ENCODE assay signal across 19 cellular contexts in the genomic region with DNA sequence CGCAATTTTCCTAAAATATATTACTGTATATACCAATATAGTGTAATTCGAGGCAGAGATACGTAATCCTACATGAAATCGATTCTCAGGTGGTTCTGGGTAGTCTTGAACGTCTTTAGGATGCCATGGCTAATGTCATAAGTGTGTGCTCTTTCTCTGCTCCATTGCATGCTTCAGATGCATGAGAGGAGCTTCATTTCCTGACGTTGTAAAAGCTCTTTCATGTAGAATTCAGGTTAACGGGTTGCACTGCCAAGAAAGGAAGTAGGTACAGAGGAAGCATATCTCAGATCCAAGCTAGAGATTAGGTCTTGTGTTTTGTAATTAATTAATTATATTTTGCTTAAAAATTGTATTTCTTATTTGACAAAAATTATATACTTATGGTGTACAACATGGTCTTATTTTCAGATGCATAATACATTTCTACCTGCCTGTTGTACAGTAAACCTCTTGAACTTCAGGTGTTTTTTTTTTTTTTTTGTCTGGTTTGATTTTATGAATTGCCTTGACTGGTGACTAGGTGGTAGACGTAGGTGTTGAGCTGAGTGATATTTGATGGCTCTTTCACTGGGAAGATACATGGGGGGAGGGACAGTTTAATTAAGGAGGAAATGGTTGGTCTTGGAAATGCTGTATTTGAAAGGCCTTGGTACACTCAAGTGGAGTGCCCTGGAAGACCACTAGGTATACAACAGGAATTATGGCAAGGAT.
DNase-seq lines count a peak whose midpoint lies in the region; ATAC-seq lines count a peak whose summit lies in the region.
"Had no signal": no experiment of that assay in that cellular context is flagged by ENCODE, and none has a peak within 500 bp of the region (broad histone marks: within the 10 kb centered on the region; RNA-seq: fewer than 3 reads in every experiment).

No MANE protein-coding gene starts in this region.

- H3K9me3 Mint-ChIP-seq in stimulated activated naive CD8-positive, alpha-beta T cell treated with anti-CD3 and anti-CD28 coated beads, Interleukin-15, Interleukin-2, amounts not matched to agents 100 ng/mL and 50 ng/mL, for 24 hours = no peaks in the 10 kb centered on the region
- H3K9me3 Mint-ChIP-seq in T-helper 2 cell treated with Interferon-gamma antibody and Interleukin-4, amounts not matched to agents 5 μg/mL and 100 μg/mL, for 36 hours = no peaks in the 10 kb centered on the region
- H3K9me3 Mint-ChIP-seq in effector memory CD8-positive, alpha-beta T cell = no peaks in the 10 kb centered on the region

- ATAC-seq in stimulated activated naive CD8-positive, alpha-beta T cell treated with anti-CD3 and anti-CD28 coated beads, Interleukin-15, Interleukin-2, amounts not matched to agents 100 U/mL and 50 U/mL, for 24 hours = no peak
- ATAC-seq in effector memory CD8-positive, alpha-beta T cell (replicated peaks) = peak; percentile 93
- ATAC-seq: sciatic nerve had no signal

- no peaks in the 10 kb centered on the region for H3K27me3 Mint-ChIP-seq in stimulated activated naive CD8-positive, alpha-beta T cell treated with anti-CD3 and anti-CD28 coated beads, Interleukin-15, Interleukin-2, amounts not matched to agents 100 ng/mL and 50 ng/mL, for 24 hours
- H3K27me3 Mint-ChIP-seq in T-helper 2 cell treated with Interferon-gamma antibody and Interleukin-4, amounts not matched to agents 5 μg/mL and 100 μg/mL, for 36 hours (ENCODE audit: low read depth) = no peaks in the 10 kb centered on the region
- H3K27me3 Mint-ChIP-seq in effector memory CD8-positive, alpha-beta T cell = no peaks in the 10 kb centered on the region

- peaks cover 96% of the 10 kb centered on the region for H3K36me3 Mint-ChIP-seq in stimulated activated naive CD8-positive, alpha-beta T cell treated with anti-CD3 and anti-CD28 coated beads, Interleukin-15, Interleukin-2, amounts not matched to agents 100 ng/mL and 50 ng/mL, for 24 hours (ENCODE audit: low read depth)
- peaks cover 87% of the 10 kb centered on the region for H3K36me3 Mint-ChIP-seq in T-helper 2 cell treated with Interferon-gamma antibody and Interleukin-4, amounts not matched to agents 5 μg/mL and 100 μg/mL, for 36 hours (ENCODE audit: low read depth)
- peaks cover 89% of the 10 kb centered on the region for H3K36me3 Mint-ChIP-seq in effector memory CD8-positive, alpha-beta T cell (ENCODE audit: insufficient read depth)

- H3K27ac Mint-ChIP-seq in stimulated activated naive CD8-positive, alpha-beta T cell treated with anti-CD3 and anti-CD28 coated beads, Interleukin-15, Interleukin-2, amounts not matched to agents 100 ng/mL and 50 ng/mL, for 24 hours = peak overlapping the region; percentile 70
- peak overlapping the region; percentile 90 for H3K27ac Mint-ChIP-seq in T-helper 2 cell treated with Interferon-gamma antibody and Interleukin-4, amounts not matched to agents 5 μg/mL and 100 μg/mL, for 36 hours
- peak overlapping the region; percentile 79 to 91 for H3K27ac Mint-ChIP-seq in effector memory CD8-positive, alpha-beta T cell

- H3K4me3 Mint-ChIP-seq in stimulated activated naive CD8-positive, alpha-beta T cell treated with anti-CD3 and anti-CD28 coated beads, Interleukin-15, Interleukin-2, amounts not matched to agents 100 ng/mL and 50 ng/mL, for 24 hours = peak overlapping the region; percentile 9
- H3K4me3 Mint-ChIP-seq in T-helper 2 cell treated with Interferon-gamma antibody and Interleukin-4, amounts not matched to agents 5 μg/mL and 100 μg/mL, for 36 hours = peak overlapping the region; percentile 73
- peak overlapping the region; percentile 40 to 49 for H3K4me3 Mint-ChIP-seq in effector memory CD8-positive, alpha-beta T cell

- DNase-seq in stimulated activated naive CD8-positive, alpha-beta T cell treated with anti-CD3 and anti-CD28 coated beads, Interleukin-15, Interleukin-2, amounts not matched to agents 100 U/mL and 50 U/mL, for 24 hours = no peak
- DNase-seq in T-helper 2 cell treated with Interferon-gamma antibody and Interleukin-4, amounts not matched to agents 5 μg/mL and 100 μg/mL, for 36 hours (ENCODE audit: low spot score) = no peak
- DNase-seq in effector memory CD8-positive, alpha-beta T cell = no peak
- no peak for DNase-seq in DMS114 treated with DMSO at 0.1 percent for 48 hours (lab: John Stamatoyannopoulos, UW; ENCODE audit: unreplicated experiment)
- no peak for DNase-seq in NOMO-1 treated with dmso at 0.1 percent for 144 hours (lab: John Stamatoyannopoulos, UW; ENCODE audit: unreplicated experiment)
- no peak for DNase-seq in NCI-H526 treated with DMSO at 0.1 percent for 48 hours (lab: John Stamatoyannopoulos, UW)
- DNase-seq: activated CD8-positive, alpha-beta memory T cell treated with anti-CD3 and anti-CD28 coated beads for 24 hours; cerebellar nuclear complex; hippocampal formation; midbrain; MV-4-11; NCI-H2081; NCI-H524 treated with DMSO at 0.1 percent for 48 hours; occipital lobe; OCI-M1; SJCRH30; tibial artery had no signal

- H3K4me1 Mint-ChIP-seq in stimulated activated naive CD8-positive, alpha-beta T cell treated with anti-CD3 and anti-CD28 coated beads, Interleukin-15, Interleukin-2, amounts not matched to agents 100 ng/mL and 50 ng/mL, for 24 hours (ENCODE audit: low read depth) = peaks cover 84% of the 10 kb centered on the region
- H3K4me1 Mint-ChIP-seq in T-helper 2 cell treated with Interferon-gamma antibody and Interleukin-4, amounts not matched to agents 5 μg/mL and 100 μg/mL, for 36 hours (ENCODE audit: low read depth) = peaks cover 69% of the 10 kb centered on the region
- H3K4me1 Mint-ChIP-seq in effector memory CD8-positive, alpha-beta T cell (ENCODE audit: low read depth in 2 of 2) = peaks cover 43 to 44% of the 10 kb centered on the region in 2 donors

Comparison
In these comparisons a context has a peak if more than half of its experiments do, and no peak if none do; other contexts are left out.
1. H3K4me3 Mint-ChIP-seq: peak in every context shown above with its lines; median percentile 73 in T-helper 2 cell treated with Interferon-gamma antibody and Interleukin-4, amounts not matched to agents 5 μg/mL and 100 μg/mL, for 36 hours; 44 in effector memory CD8-positive, alpha-beta T cell; 9 in stimulated activated naive CD8-positive, alpha-beta T cell treated with anti-CD3 and anti-CD28 coated beads, Interleukin-15, Interleukin-2, amounts not matched to agents 100 ng/mL and 50 ng/mL, for 24 hours.